ENCODE assay signal across 1 cellular context in the genomic region with DNA sequence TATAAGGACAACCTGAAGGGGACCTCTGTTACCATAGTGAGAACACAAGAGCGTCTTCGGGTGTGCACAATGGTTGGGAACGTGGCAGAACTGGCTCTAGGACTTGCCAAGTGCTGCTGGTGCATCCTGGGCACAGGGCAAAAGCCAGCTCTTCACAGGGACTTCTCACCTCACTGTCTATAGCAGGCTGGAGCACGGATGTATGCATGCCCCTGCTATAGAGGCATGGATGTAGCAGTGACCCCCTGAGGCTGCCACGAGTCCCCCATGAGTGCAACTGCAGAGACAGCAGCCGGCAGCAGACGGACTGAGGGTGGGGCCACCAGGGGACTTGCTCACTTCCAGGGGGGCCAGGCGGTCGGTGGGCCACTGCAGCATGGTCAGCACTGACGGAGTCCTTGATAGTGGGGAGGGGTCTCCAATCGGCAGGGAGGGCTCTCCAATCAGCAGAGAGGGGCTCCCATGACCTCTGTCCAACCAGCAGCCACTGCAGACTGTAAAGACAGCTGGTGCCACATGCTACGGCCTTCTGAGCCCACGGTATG.
TF ChIP-seq lines count a peak whose summit lies in the region.

No MANE protein-coding gene starts in this region.

TF ChIP-seq in SK-N-SH treated with all-trans-retinoic acid at 6 μM for 48 hours, 23 proteins besides CTCF, POLR2A, EP300 and RAD21 (continued from another document):
- no peak for TF ChIP-seq OSR1 (CRISPR knock-in tag; IDR thresholded peaks at IDR 0.05)
- TF ChIP-seq ZFP3 (CRISPR knock-in tag; IDR thresholded peaks at IDR 0.05) = no peak
- TF ChIP-seq SNAI2 (CRISPR knock-in tag; IDR thresholded peaks at IDR 0.05) = no peak
- no peak for TF ChIP-seq ZNF565 (CRISPR knock-in tag; conservative IDR thresholded peaks at IDR 0.05; ENCODE audit: low read depth)
- no peak for TF ChIP-seq GLIS3 (CRISPR knock-in tag; IDR thresholded peaks at IDR 0.05)
- TF ChIP-seq ARNTL (CRISPR knock-in tag; IDR thresholded peaks at IDR 0.05; ENCODE audit: borderline replicate concordance, low read depth) = no peak
- TF ChIP-seq ESRRG (CRISPR knock-in tag; IDR thresholded peaks at IDR 0.05) = no peak
- no peak for TF ChIP-seq CSDC2 (CRISPR knock-in tag; IDR thresholded peaks at IDR 0.05)
- TF ChIP-seq, protein P1, sequence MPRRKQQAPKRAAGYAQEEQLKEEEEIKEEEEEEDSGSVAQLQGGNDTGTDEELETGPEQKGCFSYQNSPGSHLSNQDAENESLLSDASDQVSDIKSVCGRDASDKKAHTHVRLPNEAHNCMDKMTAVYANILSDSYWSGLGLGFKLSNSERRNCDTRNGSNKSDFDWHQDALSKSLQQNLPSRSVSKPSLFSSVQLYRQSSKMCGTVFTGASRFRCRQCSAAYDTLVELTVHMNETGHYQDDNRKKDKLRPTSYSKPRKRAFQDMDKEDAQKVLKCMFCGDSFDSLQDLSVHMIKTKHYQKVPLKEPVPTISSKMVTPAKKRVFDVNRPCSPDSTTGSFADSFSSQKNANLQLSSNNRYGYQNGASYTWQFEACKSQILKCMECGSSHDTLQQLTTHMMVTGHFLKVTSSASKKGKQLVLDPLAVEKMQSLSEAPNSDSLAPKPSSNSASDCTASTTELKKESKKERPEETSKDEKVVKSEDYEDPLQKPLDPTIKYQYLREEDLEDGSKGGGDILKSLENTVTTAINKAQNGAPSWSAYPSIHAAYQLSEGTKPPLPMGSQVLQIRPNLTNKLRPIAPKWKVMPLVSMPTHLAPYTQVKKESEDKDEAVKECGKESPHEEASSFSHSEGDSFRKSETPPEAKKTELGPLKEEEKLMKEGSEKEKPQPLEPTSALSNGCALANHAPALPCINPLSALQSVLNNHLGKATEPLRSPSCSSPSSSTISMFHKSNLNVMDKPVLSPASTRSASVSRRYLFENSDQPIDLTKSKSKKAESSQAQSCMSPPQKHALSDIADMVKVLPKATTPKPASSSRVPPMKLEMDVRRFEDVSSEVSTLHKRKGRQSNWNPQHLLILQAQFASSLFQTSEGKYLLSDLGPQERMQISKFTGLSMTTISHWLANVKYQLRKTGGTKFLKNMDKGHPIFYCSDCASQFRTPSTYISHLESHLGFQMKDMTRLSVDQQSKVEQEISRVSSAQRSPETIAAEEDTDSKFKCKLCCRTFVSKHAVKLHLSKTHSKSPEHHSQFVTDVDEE (CRISPR knock-in tag; IDR thresholded peaks at IDR 0.05) = no peak
TF ChIP-seq in SK-N-SH treated with all-trans-retinoic acid at 6 μM for 48 hours: peak in this region for 0.
